ENCODE assay signal across 24 cellular contexts in genomic region chr18:45576906-45577305, GRCh38. TPM values are rescaled to one million over a fixed set of nuclear protein-coding genes. Genes with fewer than 3 reads are reported as not detected.
DNase-seq lines count a peak whose midpoint lies in the region; ATAC-seq, FAIRE-seq and TF ChIP-seq lines count a peak whose summit lies in the region.
"Had no signal": no experiment of that assay in that cellular context is flagged by ENCODE, and none has a peak within 500 bp of the region (broad histone marks: within the 10 kb centered on the region; RNA-seq: fewer than 3 reads in every experiment).

No MANE protein-coding gene starts in this region.

- no peak overlapping the region for H3K56ac ChIP-seq in H1 (replicated peaks; ENCODE audit: insufficient read length, low read depth, low read length)

- H3K9me3 ChIP-seq in Karpas-422 (ENCODE audit: low read length): no peaks in the 10 kb centered on the region; the same call in 1 of the 2 replicates
- 0 out of 4 replicates have a peak, but pooled peaks cover 1 to 4% of the 10 kb centered on the region in 2 experiments for H3K9me3 ChIP-seq in H1 (ENCODE audit: insufficient read depth in 2 of 2, low read depth in 1 of 2, low read length in 1 of 2)
- H3K9me3 ChIP-seq in right atrium auricular region: peaks cover 2 to 6% of the 10 kb centered on the region in 2 donors
- H3K9me3 ChIP-seq: A549, Caco-2 had no signal

- CTCF ChIA-PET in H1 (lab: Charles Lee; ENCODE audit: partially characterized antibody): interaction anchor here (2.0 to 2.4 kb wide), 2 partner anchors 7 to 8 kb away, joined by 4 to 9 read pairs; no protein-coding TSS in a partner anchor

- whole genome bisulfite sequencing in H1 (ENCODE audit: extremely low coverage in 1 of 2, insufficient coverage in 1 of 2, insufficient read length in 1 of 2, insufficient replicate concordance in 2 of 2, low coverage in 1 of 2, low lambda C conversion rate in 2 of 2, missing lambda C conversion rate in 1 of 2), 2 experiments: 91% methylated on average over 1 of the region's 1 CpG; no CpG with 5 or more reads in 1 of the 2 experiments

- no peak overlapping the region for H3K27ac Mint-ChIP-seq in GM23338
- peak overlapping the region; percentile 74 for H3K27ac Mint-ChIP-seq in mesothelial cell of epicardium
- H3K27ac Mint-ChIP-seq: CD4-positive, CD25-positive, alpha-beta regulatory T cell; CD8-positive, alpha-beta T cell; H9 had no signal

- H3K4me3 Mint-ChIP-seq in GM23338 (no peak overlapping the region), mesothelial cell of epicardium (no peak overlapping the region)
- H3K4me3 Mint-ChIP-seq: CD4-positive, CD25-positive, alpha-beta regulatory T cell; CD8-positive, alpha-beta T cell; H9 had no signal

- no peaks in the 10 kb centered on the region for H4K20me1 ChIP-seq in GM23338 (replicated peaks; ENCODE audit: insufficient read depth)
- no peaks in the 10 kb centered on the region for H4K20me1 ChIP-seq in Karpas-422 (ENCODE audit: insufficient read depth, low read depth, low read length)
- H4K20me1 ChIP-seq in H1 (replicated peaks in 1 of 2; ENCODE audit: control insufficient read depth in 1 of 2, insufficient read depth in 2 of 2, low read length in 2 of 2): no peaks in the 10 kb centered on the region

- H3K36me3 ChIP-seq in GM23338 (ENCODE audit: insufficient read depth) (no peaks in the 10 kb centered on the region), Karpas-422 (ENCODE audit: insufficient read depth, low read length) (0 out of 2 replicates have a peak, but pooled peaks cover 4% of the 10 kb centered on the region), H1 (ENCODE audit: control insufficient read depth in 2 of 4, insufficient read depth in 4 of 4, low read length in 3 of 4) (no peaks in the 10 kb centered on the region), right atrium auricular region (no peaks in the 10 kb centered on the region)

- H3K27me3 Mint-ChIP-seq in GM23338 (ENCODE audit: insufficient read depth, low read depth, poor library complexity) (no peaks in the 10 kb centered on the region), mesothelial cell of epicardium (ENCODE audit: low read depth) (no peaks in the 10 kb centered on the region)
- H3K27me3 Mint-ChIP-seq: CD4-positive, CD25-positive, alpha-beta regulatory T cell had no signal

- H3K4me1 ChIP-seq in GM23338 (ENCODE audit: insufficient read depth): peaks cover 6% of the 10 kb centered on the region; the same call in 1 of the 2 replicates
- peaks cover 14% of the 10 kb centered on the region for H3K4me1 ChIP-seq in Karpas-422 (ENCODE audit: low read length)
- H3K4me1 ChIP-seq in H1 (replicated peaks in 1 of 4; ENCODE audit: control insufficient read depth in 3 of 4, insufficient read depth in 4 of 4, low read length in 3 of 4): peaks cover 0 to 4% (median 2%) of the 10 kb centered on the region in 4 experiments; a peak in 5 of 7 replicates
- H3K4me1 ChIP-seq in right atrium auricular region: no peaks in the 10 kb centered on the region
- H3K4me1 ChIP-seq: A549 had no signal

- ATAC-seq in GM23338: peak; percentile 76
- no peak for ATAC-seq in GM19455 (IDR thresholded peaks at IDR 0.05; ENCODE audit: unreplicated experiment)
- ATAC-seq in HG03469 (IDR thresholded peaks at IDR 0.05; ENCODE audit: unreplicated experiment): no peak
- ATAC-seq: A549; CD8-positive, alpha-beta T cell; GM12878; HCT116 had no signal

- peaks cover 6% of the 10 kb centered on the region for H3K4me1 Mint-ChIP-seq in GM23338
- H3K4me1 Mint-ChIP-seq in mesothelial cell of epicardium: peaks cover 23% of the 10 kb centered on the region
- H3K4me1 Mint-ChIP-seq: CD4-positive, CD25-positive, alpha-beta regulatory T cell had no signal

- H2BK5ac ChIP-seq in H1 (ENCODE audit: low read depth, low read length): no peak overlapping the region

- no peak overlapping the region for H4K8ac ChIP-seq in H1 (ENCODE audit: extremely low read depth, insufficient read depth, low read length)

- H3K27ac ChIP-seq in GM23338 (ENCODE audit: low read depth) (no peak overlapping the region), Karpas-422 (ENCODE audit: low read length) (no peak overlapping the region), H1 (ENCODE audit: low read depth, low read length) (no peak overlapping the region), right atrium auricular region (no peak overlapping the region)
- H3K27ac ChIP-seq: A549, C4-2B had no signal

- TF ChIP-seq EP300 in H1 (IDR thresholded peaks at IDR 0.05; ENCODE audit: borderline replicate concordance in 1 of 2, low read depth in 2 of 2, low read length in 2 of 2): no peak

- H4K91ac ChIP-seq in H1 (replicated peaks; ENCODE audit: insufficient read length, low read length): no peak overlapping the region

- no peak for TF ChIP-seq RAD21 in H1 (IDR thresholded peaks at IDR 0.05 in 1 of 2, conservative IDR thresholded peaks at IDR 0.05 in 1 of 2; ENCODE audit: low read depth in 2 of 2, low read length in 2 of 2)

- no peak overlapping the region for H3K4ac ChIP-seq in H1 (replicated peaks; ENCODE audit: insufficient read length, low read depth, low read length)

- H2BK15ac ChIP-seq in H1 (ENCODE audit: low read length): no peak overlapping the region

- POLR2A ChIA-PET in H1 (lab: Charles Lee; ENCODE audit: partially characterized antibody): no interaction called here

- H3K4me2 ChIP-seq in GM23338 (0 out of 2 replicates have a peak overlapping the region, but pooled peaks have one; percentile 38), Karpas-422 (ENCODE audit: low read depth, low read length, poor library complexity, severe bottlenecking) (no peak overlapping the region), H1 (ENCODE audit: insufficient read depth in 1 of 2, low read depth in 2 of 2, low read length in 2 of 2) (peak overlapping the region in 1 of 2 experiments; percentile 40; a peak in 2 of 4 replicates)
- H3K4me2 ChIP-seq: A549 had no signal

- H3K9ac ChIP-seq in Karpas-422 (ENCODE audit: low read length): no peak overlapping the region
- no peak overlapping the region for H3K9ac ChIP-seq in H1 (replicated peaks in 1 of 4; ENCODE audit: extremely low read depth in 1 of 4, low read depth in 3 of 4, low read length in 3 of 4)

- H3K36me3 Mint-ChIP-seq in GM23338 (ENCODE audit: low read depth) (no peaks in the 10 kb centered on the region; the same call in 2 of the 3 replicates), mesothelial cell of epicardium (no peaks in the 10 kb centered on the region)
- H3K36me3 Mint-ChIP-seq: CD4-positive, CD25-positive, alpha-beta regulatory T cell; CD8-positive, alpha-beta T cell had no signal

- no peak overlapping the region for H3K18ac ChIP-seq in H1 (ENCODE audit: extremely low read depth, low read length)

- FAIRE-seq in H1 (lab: Jason Lieb, UNC): no peak
- FAIRE-seq: A549, GM12878, GM19239 had no signal

- no peaks in the 10 kb centered on the region for H3F3A ChIP-seq in GM23338 (replicated peaks; ENCODE audit: low read depth)

- H3K14ac ChIP-seq in H1 (ENCODE audit: insufficient read length): no peak overlapping the region

- H3K23me2 ChIP-seq in H1 (ENCODE audit: low read depth, low read length): no peaks in the 10 kb centered on the region

- TF ChIP-seq POLR2A in H1 (IDR thresholded peaks at IDR 0.05; ENCODE audit: control extremely low read depth in 1 of 2, low read depth in 2 of 2, low read length in 2 of 2): no peak

- H2BK20ac ChIP-seq in H1 (ENCODE audit: low read length): no peak overlapping the region

- no peak overlapping the region for H3K23ac ChIP-seq in H1 (ENCODE audit: insufficient read length)

- H4K5ac ChIP-seq in H1 (ENCODE audit: insufficient read length, low read depth, low read length): no peak overlapping the region

- H2BK12ac ChIP-seq in H1 (ENCODE audit: low read depth, low read length): 0 out of 2 replicates have a peak overlapping the region, but pooled peaks have one; percentile 33

- no peak overlapping the region for H2AFZ ChIP-seq in GM23338
- no peak overlapping the region for H2AFZ ChIP-seq in Karpas-422 (ENCODE audit: low read length)
- H2AFZ ChIP-seq in H1 (ENCODE audit: low read length): no peak overlapping the region

- no peak overlapping the region for H2BK120ac ChIP-seq in H1 (replicated peaks; ENCODE audit: low read depth, low read length)

- TF ChIP-seq CTCF in GM23338 (conservative IDR thresholded peaks at IDR 0.05; ENCODE audit: low read depth in 2 of 2) (no peak), H1 (IDR thresholded peaks at IDR 0.05; ENCODE audit: control extremely low read depth in 1 of 3, insufficient read depth in 1 of 3, low read depth in 1 of 3, low read length in 3 of 3) (no peak), mesothelial cell of epicardium (IDR thresholded peaks at IDR 0.05; ENCODE audit: unreplicated experiment) (no peak), right atrium auricular region (IDR thresholded peaks at IDR 0.05) (no peak)

- H3K9me2 ChIP-seq in GM23338 (ENCODE audit: insufficient read depth) (peaks cover 8% of the 10 kb centered on the region), Karpas-422 (replicated peaks; ENCODE audit: insufficient read depth, low read length) (no peaks in the 10 kb centered on the region)

- H3K4me3 ChIP-seq in GM23338: no peak overlapping the region
- no peak overlapping the region for H3K4me3 ChIP-seq in Karpas-422 (ENCODE audit: low read length)
- H3K4me3 ChIP-seq in H1 (ENCODE audit: extremely low read depth in 1 of 4, insufficient read depth in 2 of 4, low read depth in 3 of 4, low read length in 4 of 4): no peak overlapping the region
- H3K4me3 ChIP-seq in right atrium auricular region: no peak overlapping the region
- H3K4me3 ChIP-seq: A549, GM12878 had no signal

- H3K79me2 ChIP-seq in GM23338 (replicated peaks; ENCODE audit: insufficient read depth): no peaks in the 10 kb centered on the region
- no peaks in the 10 kb centered on the region for H3K79me2 ChIP-seq in Karpas-422 (ENCODE audit: low read length)
- no peaks in the 10 kb centered on the region for H3K79me2 ChIP-seq in H1 (ENCODE audit: control insufficient read depth in 1 of 2, insufficient read depth in 2 of 2, low read length in 2 of 2)

- H2AK5ac ChIP-seq in H1 (ENCODE audit: low read depth, low read length): no peak overlapping the region

- H3K9me3 Mint-ChIP-seq in GM23338 (peaks cover 9% of the 10 kb centered on the region), mesothelial cell of epicardium (no peaks in the 10 kb centered on the region)

- DNase-seq in GM23338 (ENCODE audit: low spot score) (no peak), Karpas-422 (peak; percentile 64), H1 (ENCODE audit: low read depth in 1 of 2, low spot score in 2 of 2) (no peak), mesothelial cell of epicardium (ENCODE audit: low spot score in 2 of 2, unreplicated experiment in 2 of 2) (no peak), right atrium auricular region (ENCODE audit: low spot score) (no peak), ureter (ENCODE audit: low spot score) (no peak)
- DNase-seq: 8988T; ACHN; AML-193; CD4-positive, CD25-positive, alpha-beta regulatory T cell; CD8-positive, alpha-beta T cell; DMS153; DND-41; GDM1; GOT3; H9 had no signal

- no peaks in the 10 kb centered on the region for H3K27me3 ChIP-seq in GM23338 (ENCODE audit: insufficient read depth)
- no peaks in the 10 kb centered on the region for H3K27me3 ChIP-seq in Karpas-422 (ENCODE audit: low read length)
- no peaks in the 10 kb centered on the region; a peak in 2 of 7 replicates for H3K27me3 ChIP-seq in H1 (replicated peaks in 1 of 4; ENCODE audit: control insufficient read depth in 3 of 4, extremely low read depth in 1 of 4, insufficient read depth in 3 of 4, low read length in 3 of 4)
- no peaks in the 10 kb centered on the region for H3K27me3 ChIP-seq in right atrium auricular region

- H3K79me1 ChIP-seq in H1 (ENCODE audit: low read depth, low read length): no peaks in the 10 kb centered on the region

RNA-seq across cellular contexts. Expression of gene SLC14A2, which starts 38.4 kb away (rescaled TPM):
- 0.04 and 0.24 TPM in 2 replicates for total RNA-seq in GM23338 (2014; rRNA removed; shearing (Covaris generic))
- polyA plus RNA-seq in GM23338 (2016; fragmentation: Nextera tagmentation; extraction: Ambion mirVana) (not detected in 2 replicates), H1 (2011; rRNA removed) (0.06 TPM in 2 replicates)
- 0.37 and 0.51 TPM in 2 replicates for total RNA-seq in Karpas-422 (2014; rRNA removed; shearing (Covaris generic); ENCODE audit: low replicate concordance)
- total RNA-seq in H1 (2021; fragmentation: NEBNext Ultra II Directional; extraction: Animal tissue kit (Norgen Biotek cat#: 25700)): 0.06 TPM in 1 of 2 replicates, not detected in the other
- polyA plus RNA-seq in H1 (2011; cell fraction: cytosol; rRNA removed): 0.05 TPM
- polyA plus RNA-seq in H1 (2011; cell fraction: nucleus; rRNA removed): 0.04 TPM
- 0.05 TPM in 1 of 4 replicates, not detected in the others for polyA plus RNA-seq in H1 (2012, experiment 1 of 2)
- polyA plus RNA-seq in H1 (2012, experiment 2 of 2): not detected
- polyA plus RNA-seq in H1 (2013, experiment 1 of 2): 0.06 TPM
- 0.09 TPM for polyA plus RNA-seq in H1 (2013, experiment 2 of 2)
- polyA minus RNA-seq in H1 (2011; rRNA and poly(A)+ RNA removed): 0.12 and 0.28 TPM in 2 replicates
- polyA minus RNA-seq in H1 (2011; cell fraction: cytosol; rRNA and poly(A)+ RNA removed): not detected
- not detected for polyA minus RNA-seq in H1 (2011; cell fraction: nucleus; rRNA and poly(A)+ RNA removed)
- total RNA-seq in mesothelial cell of epicardium (0.11 to 0.29 TPM in 2 of 3 replicates, not detected in the other), right atrium auricular region (under 1 TPM in 1 of 2 donors, not detected in 1; 0.12 TPM), ureter (not detected)
- total RNA-seq: CD8-positive, alpha-beta T cell had no signal
- polyA plus RNA-seq: A549 had no signal
